25 cellular contexts compared by ENCODE assay signal in genomic region chr3:30085486-30085885, GRCh38.
DNase-seq lines count a peak whose midpoint lies in the region; ATAC-seq, FAIRE-seq and TF ChIP-seq lines count a peak whose summit lies in the region.
"Had no signal": no experiment of that assay in that cellular context is flagged by ENCODE, and none has a peak within 500 bp of the region (broad histone marks: within the 10 kb centered on the region; RNA-seq: fewer than 3 reads in every experiment).

No MANE protein-coding gene starts in this region.

- H3K27me3 Mint-ChIP-seq in H9 (ENCODE audit: low read depth) (peaks cover 92% of the 10 kb centered on the region), WTC11 (ENCODE audit: low read depth) (peaks cover 98% of the 10 kb centered on the region)

- TF ChIP-seq CTCF in A549 (IDR thresholded peaks at IDR 0.05) (no peak), H9 (conservative IDR thresholded peaks at IDR 0.05) (no peak), WTC11 (IDR thresholded peaks at IDR 0.05) (no peak)

- no peak overlapping the region for H3K23ac ChIP-seq in H9 (ENCODE audit: insufficient read length, low read depth, low read length)

- H3K4ac ChIP-seq in H9 (ENCODE audit: low read depth, low read length): no peak overlapping the region

- CTCF ChIA-PET in A549 (lab: Yijun Ruan, JAX): interaction anchor here (0.9 to 1.4 kb wide), 3 partner anchors 25 to 73 kb away, joined by 3 read pairs; no protein-coding TSS in a partner anchor
- CTCF ChIA-PET in WTC11 (lab: Charles Lee): interaction anchor here (1.6 kb wide), 1 partner anchor 43 kb away, joined by 6 read pairs; no protein-coding TSS in a partner anchor

- no peak for FAIRE-seq in A549 (lab: Jason Lieb, UNC)
- FAIRE-seq: A204.1, GM19239, H54 had no signal

- H3K4me3 ChIP-seq in A549 (no peak overlapping the region), iPS-20b (ENCODE audit: low read length) (peak overlapping the region; percentile 20; the same call in 1 of the 2 replicates)
- H3K4me3 ChIP-seq: SJSA1 had no signal

- no peaks in the 10 kb centered on the region for H3K23me2 ChIP-seq in H9 (ENCODE audit: insufficient read length, low read depth, low read length, poor library complexity, severe bottlenecking)

- H3K36me3 ChIP-seq in iPS-20b (ENCODE audit: insufficient read depth, low read depth, low read length): no peaks in the 10 kb centered on the region
- H3K36me3 ChIP-seq: SJSA1 had no signal

- no peak for TF ChIP-seq RAD21 in A549 (conservative IDR thresholded peaks at IDR 0.05 in 1 of 2, IDR thresholded peaks at IDR 0.05 in 1 of 2)

- no peak overlapping the region for H3K18ac ChIP-seq in H9 (ENCODE audit: insufficient read length, low read depth, low read length)

- H3K36me3 Mint-ChIP-seq in H9 (ENCODE audit: insufficient read depth in 1 of 3, low read depth in 3 of 3) (no peaks in the 10 kb centered on the region), WTC11 (no peaks in the 10 kb centered on the region)
- H3K36me3 Mint-ChIP-seq: CD14-positive monocyte had no signal

- H3K79me1 ChIP-seq in H9 (ENCODE audit: insufficient read depth, low read depth, low read length, poor library complexity, severe bottlenecking): no peaks in the 10 kb centered on the region

- WGBS in A549 (ENCODE audit: missing lambda C conversion rate): 39% methylated on average over 1 of the region's 1 CpG
- no CpG with 5 or more reads among the region's 1 CpG for WGBS in H9 (ENCODE audit: extremely low coverage, insufficient read length, low lambda C conversion rate)

- H3K27ac ChIP-seq in A549 (0 out of 6 replicates have a peak overlapping the region, but pooled peaks of 1 of the 2 experiments have one; percentile 32), H9 (ENCODE audit: insufficient read length, low read depth, low read length) (peak overlapping the region; percentile 39), iPS-20b (ENCODE audit: low read length) (no peak overlapping the region)
- H3K27ac ChIP-seq: SJSA1 had no signal

- H3T11ph ChIP-seq in H9 (ENCODE audit: low read length): no peak overlapping the region

- no peak overlapping the region for H2BK12ac ChIP-seq in H9 (ENCODE audit: insufficient read length, low read depth, low read length)

- H3K9me3 Mint-ChIP-seq in H9 (peaks cover 3 to 6% of the 10 kb centered on the region in 2 experiments; a peak in 4 of 5 replicates), WTC11 (no peaks in the 10 kb centered on the region)
- H3K9me3 Mint-ChIP-seq: CD14-positive monocyte, HFFc6 had no signal

- no peak overlapping the region for H2BK120ac ChIP-seq in H9 (ENCODE audit: low read depth, low read length, poor library complexity, severe bottlenecking)

- H2BK15ac ChIP-seq in H9 (ENCODE audit: low read depth, low read length): no peak overlapping the region

- H3K56ac ChIP-seq in H9 (ENCODE audit: insufficient read length, low read depth, low read length): no peak overlapping the region

- no peaks in the 10 kb centered on the region for H4K20me1 ChIP-seq in H9 (ENCODE audit: control insufficient read depth, insufficient read depth, insufficient read length)

- H2AK5ac ChIP-seq in H9 (ENCODE audit: insufficient read length, low read length): no peak overlapping the region

- H2AFZ ChIP-seq in H9 (ENCODE audit: low read length): no peak overlapping the region

- H3K27me3 ChIP-seq in H9 (ENCODE audit: insufficient read depth, low read length): peaks cover 39% of the 10 kb centered on the region
- peaks cover 82% of the 10 kb centered on the region for H3K27me3 ChIP-seq in iPS-20b (ENCODE audit: insufficient read depth, low read length)
- H3K27me3 ChIP-seq: SJSA1 had no signal

- POLR2A ChIA-PET in A549 (lab: Yijun Ruan, JAX) (no interaction called here), WTC11 (lab: Charles Lee) (no interaction called here)

- no peak overlapping the region for H4K8ac ChIP-seq in H9 (replicated peaks; ENCODE audit: insufficient read length, low read depth, low read length)

- peak overlapping the region; percentile 25; the same call in 1 of the 3 replicates for H3K4me2 ChIP-seq in A549
- peak overlapping the region; percentile 17 for H3K4me2 ChIP-seq in H9 (ENCODE audit: insufficient read depth, insufficient read length, low read length)

- H2BK5ac ChIP-seq in H9 (ENCODE audit: insufficient read length, low read length): no peak overlapping the region

- ATAC-seq in A549 (no peak), WTC11 (0 out of 2 replicates have a peak, but pooled peaks have one; percentile 4), HG03460 (IDR thresholded peaks at IDR 0.05; ENCODE audit: unreplicated experiment) (no peak), HG03354 (IDR thresholded peaks at IDR 0.05; ENCODE audit: poor library complexity, severe bottlenecking, unreplicated experiment) (no peak)
- ATAC-seq: Right ventricle myocardium inferior had no signal

- TF ChIP-seq EP300 in A549 (IDR thresholded peaks at IDR 0.05): no peak

- no peak overlapping the region for H4K5ac ChIP-seq in H9 (ENCODE audit: insufficient read length, low read depth, low read length)

- H3K4me3 Mint-ChIP-seq in H9 (peak overlapping the region in 1 of 2 experiments; percentile 46; a peak in 2 of 5 replicates), WTC11 (0 out of 2 replicates have a peak overlapping the region, but pooled peaks have one; percentile 13)
- H3K4me3 Mint-ChIP-seq: B cell, CD14-positive monocyte, HFFc6 had no signal

- H3K9me3 ChIP-seq in A549 (no peaks in the 10 kb centered on the region), H9 (ENCODE audit: control insufficient read depth, low read depth, low read length) (no peaks in the 10 kb centered on the region), iPS-20b (ENCODE audit: insufficient read depth, low read depth, low read length) (no peaks in the 10 kb centered on the region)
- H3K9me3 ChIP-seq: SJSA1 had no signal

- no peak for DNase-seq in A549 (ENCODE audit: low read depth in 1 of 2, low spot score in 1 of 2)
- no peak for DNase-seq in H9
- no peak for DNase-seq in WTC11 (ENCODE audit: low spot score)
- no peak for DNase-seq in NCI-H1417 treated with DMSO at 0.1 percent for 48 hours (lab: John Stamatoyannopoulos, UW)
- DNase-seq: GF-D8, HFFc6, IMR-90, MV-4-11, NCI-H1105 treated with DMSO at 0.1 percent for 48 hours, NCI-H1694, NCI-H2081, NCI-H2171, NCI-H345, NCI-H524, NCI-H82 had no signal

- H3K4me1 ChIP-seq in A549 (peaks cover 16% of the 10 kb centered on the region), H9 (ENCODE audit: insufficient read depth, low read length) (peaks cover 2% of the 10 kb centered on the region; the same call in 1 of the 2 replicates), iPS-20b (ENCODE audit: insufficient read depth, low read length) (peaks cover 18% of the 10 kb centered on the region; the same call in 1 of the 2 replicates)
- H3K4me1 ChIP-seq: SJSA1 had no signal

- H3K27ac Mint-ChIP-seq in H9 (peak overlapping the region in 1 of 3 experiments; percentile 93; a peak in 1 of 7 replicates), WTC11 (no peak overlapping the region)
- H3K27ac Mint-ChIP-seq: B cell, HFFc6 had no signal

- H3K79me2 ChIP-seq in H9 (ENCODE audit: insufficient read depth, low read length): no peaks in the 10 kb centered on the region

- H3K4me1 Mint-ChIP-seq in H9: peaks cover 33 to 34% of the 10 kb centered on the region in 2 experiments
- peaks cover 45% of the 10 kb centered on the region for H3K4me1 Mint-ChIP-seq in WTC11
- H3K4me1 Mint-ChIP-seq: B cell had no signal

- TF ChIP-seq POLR2A in A549 (IDR thresholded peaks at IDR 0.05; ENCODE audit: low read length): no peak

- H4K91ac ChIP-seq in H9 (ENCODE audit: insufficient read length, low read depth, low read length): no peak overlapping the region

- no peak overlapping the region for H2BK20ac ChIP-seq in H9 (ENCODE audit: low read depth, low read length, poor library complexity, severe bottlenecking)

- H3K9ac ChIP-seq in H9 (ENCODE audit: extremely low read depth, insufficient read length, low read length) (no peak overlapping the region), iPS-20b (ENCODE audit: low read depth, low read length) (no peak overlapping the region)

- no peak overlapping the region for H3K14ac ChIP-seq in H9 (ENCODE audit: insufficient read depth, low read length)

TF ChIP-seq in A549, 52 proteins besides CTCF, POLR2A, EP300 and RAD21:
- no peak for TF ChIP-seq MAFK (IDR thresholded peaks at IDR 0.05; ENCODE audit: partially characterized antibody)
- no peak for TF ChIP-seq HOXB5 (CRISPR knock-in tag; IDR thresholded peaks at IDR 0.05)
- no peak for TF ChIP-seq RCOR1 (IDR thresholded peaks at IDR 0.05; ENCODE audit: low read depth, low read length)
- no peak for TF ChIP-seq ZNF302 (CRISPR knock-in tag; IDR thresholded peaks at IDR 0.05)

TF ChIP-seq in WTC11, 78 proteins besides CTCF, POLR2A, EP300 and RAD21:
- TF ChIP-seq, protein P1, sequence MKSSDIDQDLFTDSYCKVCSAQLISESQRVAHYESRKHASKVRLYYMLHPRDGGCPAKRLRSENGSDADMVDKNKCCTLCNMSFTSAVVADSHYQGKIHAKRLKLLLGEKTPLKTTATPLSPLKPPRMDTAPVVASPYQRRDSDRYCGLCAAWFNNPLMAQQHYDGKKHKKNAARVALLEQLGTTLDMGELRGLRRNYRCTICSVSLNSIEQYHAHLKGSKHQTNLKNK (CRISPR knock-in tag; IDR thresholded peaks at IDR 0.05): peak; percentile 96
- TF ChIP-seq ZNF219 (CRISPR knock-in tag; IDR thresholded peaks at IDR 0.05; ENCODE audit: borderline replicate concordance) (no peak), ZNF423 (CRISPR knock-in tag; IDR thresholded peaks at IDR 0.05) (no peak), ESRRA (CRISPR knock-in tag; IDR thresholded peaks at IDR 0.05; ENCODE audit: borderline replicate concordance) (no peak), MLX (CRISPR knock-in tag; IDR thresholded peaks at IDR 0.05) (no peak)
